Comparison of ENCODE assay signal across 1 cellular context in the genomic region with DNA sequence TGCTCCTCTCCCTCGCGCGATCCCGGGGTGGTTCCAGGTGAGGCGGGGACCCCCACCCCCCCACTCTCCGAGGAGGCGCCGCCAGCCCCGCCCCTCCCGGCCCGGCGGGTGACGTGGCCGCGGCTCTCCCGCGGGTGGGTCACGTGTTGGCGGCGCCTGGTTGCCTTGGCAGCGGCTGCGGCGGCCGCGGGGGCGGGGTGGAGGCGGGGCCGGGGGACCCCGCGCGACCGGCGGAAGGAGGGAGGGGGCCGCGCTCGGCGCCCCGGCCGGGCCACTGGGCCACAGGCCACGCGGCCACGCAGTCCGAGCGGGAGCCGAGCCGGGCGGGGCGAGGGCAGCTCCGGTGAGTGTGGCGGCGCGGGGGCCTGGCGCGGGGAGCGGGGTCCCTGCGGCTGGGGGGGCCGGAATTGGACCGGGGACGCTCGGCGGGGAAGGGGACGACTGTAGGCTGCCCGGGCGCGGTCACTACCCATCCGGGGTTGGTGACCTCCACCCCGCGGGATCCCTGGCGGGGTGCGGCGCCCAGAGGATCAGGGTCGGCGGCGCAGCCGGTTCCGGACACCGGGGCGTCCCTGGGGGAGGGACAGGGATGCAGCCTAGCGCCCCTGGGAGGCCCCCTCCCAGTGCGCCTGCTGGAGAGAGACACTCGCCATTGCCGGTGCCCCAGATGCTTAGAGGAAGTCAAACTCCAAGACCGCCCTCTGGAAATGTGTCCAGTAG.
A peak's percentile ranks its signal among the peaks of the same experiment; 100 is the strongest.
TF ChIP-seq lines count a peak whose summit lies in the region.

A gene (plus strand): TSS at position 257 of the 720 bp plus-strand sequence. CDS start 5,382 bp downstream, outside the sequence.

TF ChIP-seq in SK-N-SH, 30 proteins besides CTCF, POLR2A, EP300 and RAD21 (continued from another document):
- TF ChIP-seq, protein P1, sequence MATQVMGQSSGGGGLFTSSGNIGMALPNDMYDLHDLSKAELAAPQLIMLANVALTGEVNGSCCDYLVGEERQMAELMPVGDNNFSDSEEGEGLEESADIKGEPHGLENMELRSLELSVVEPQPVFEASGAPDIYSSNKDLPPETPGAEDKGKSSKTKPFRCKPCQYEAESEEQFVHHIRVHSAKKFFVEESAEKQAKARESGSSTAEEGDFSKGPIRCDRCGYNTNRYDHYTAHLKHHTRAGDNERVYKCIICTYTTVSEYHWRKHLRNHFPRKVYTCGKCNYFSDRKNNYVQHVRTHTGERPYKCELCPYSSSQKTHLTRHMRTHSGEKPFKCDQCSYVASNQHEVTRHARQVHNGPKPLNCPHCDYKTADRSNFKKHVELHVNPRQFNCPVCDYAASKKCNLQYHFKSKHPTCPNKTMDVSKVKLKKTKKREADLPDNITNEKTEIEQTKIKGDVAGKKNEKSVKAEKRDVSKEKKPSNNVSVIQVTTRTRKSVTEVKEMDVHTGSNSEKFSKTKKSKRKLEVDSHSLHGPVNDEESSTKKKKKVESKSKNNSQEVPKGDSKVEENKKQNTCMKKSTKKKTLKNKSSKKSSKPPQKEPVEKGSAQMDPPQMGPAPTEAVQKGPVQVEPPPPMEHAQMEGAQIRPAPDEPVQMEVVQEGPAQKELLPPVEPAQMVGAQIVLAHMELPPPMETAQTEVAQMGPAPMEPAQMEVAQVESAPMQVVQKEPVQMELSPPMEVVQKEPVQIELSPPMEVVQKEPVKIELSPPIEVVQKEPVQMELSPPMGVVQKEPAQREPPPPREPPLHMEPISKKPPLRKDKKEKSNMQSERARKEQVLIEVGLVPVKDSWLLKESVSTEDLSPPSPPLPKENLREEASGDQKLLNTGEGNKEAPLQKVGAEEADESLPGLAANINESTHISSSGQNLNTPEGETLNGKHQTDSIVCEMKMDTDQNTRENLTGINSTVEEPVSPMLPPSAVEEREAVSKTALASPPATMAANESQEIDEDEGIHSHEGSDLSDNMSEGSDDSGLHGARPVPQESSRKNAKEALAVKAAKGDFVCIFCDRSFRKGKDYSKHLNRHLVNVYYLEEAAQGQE (IDR thresholded peaks at IDR 0.05; ENCODE audit: low read depth, low read length), result no peak
- no peak for TF ChIP-seq ELF1 (IDR thresholded peaks at IDR 0.05)
- no peak for TF ChIP-seq MEF2A (IDR thresholded peaks at IDR 0.05; ENCODE audit: borderline replicate concordance, low read depth)
- TF ChIP-seq TAF1 (IDR thresholded peaks at IDR 0.05; ENCODE audit: borderline replicate concordance, low read depth, low read length), result peak; percentile 40; the same call in 1 of the 2 replicates
- no peak for TF ChIP-seq NRF1 (IDR thresholded peaks at IDR 0.05; ENCODE audit: low read depth, low read length)
- TF ChIP-seq, protein P2, sequence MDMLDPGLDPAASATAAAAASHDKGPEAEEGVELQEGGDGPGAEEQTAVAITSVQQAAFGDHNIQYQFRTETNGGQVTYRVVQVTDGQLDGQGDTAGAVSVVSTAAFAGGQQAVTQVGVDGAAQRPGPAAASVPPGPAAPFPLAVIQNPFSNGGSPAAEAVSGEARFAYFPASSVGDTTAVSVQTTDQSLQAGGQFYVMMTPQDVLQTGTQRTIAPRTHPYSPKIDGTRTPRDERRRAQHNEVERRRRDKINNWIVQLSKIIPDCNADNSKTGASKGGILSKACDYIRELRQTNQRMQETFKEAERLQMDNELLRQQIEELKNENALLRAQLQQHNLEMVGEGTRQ (IDR thresholded peaks at IDR 0.05; ENCODE audit: borderline replicate concordance, low read depth, low read length), result peak; percentile 81; the same call in 1 of the 2 replicates
- TF ChIP-seq, protein P3, sequence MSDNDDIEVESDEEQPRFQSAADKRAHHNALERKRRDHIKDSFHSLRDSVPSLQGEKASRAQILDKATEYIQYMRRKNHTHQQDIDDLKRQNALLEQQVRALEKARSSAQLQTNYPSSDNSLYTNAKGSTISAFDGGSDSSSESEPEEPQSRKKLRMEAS (IDR thresholded peaks at IDR 0.05; ENCODE audit: low read depth), result peak; percentile 48
- TF ChIP-seq RXRA (IDR thresholded peaks at IDR 0.05; ENCODE audit: borderline replicate concordance, low read depth), result no peak
- no peak for TF ChIP-seq RCOR1 (IDR thresholded peaks at IDR 0.05; ENCODE audit: low read length)
- peak; percentile 81 for TF ChIP-seq MXI1 (IDR thresholded peaks at IDR 0.05; ENCODE audit: low read depth, low read length)
- peak; percentile 20; the same call in 1 of the 2 replicates for TF ChIP-seq POLR2AphosphoS5 (IDR thresholded peaks at IDR 0.05; ENCODE audit: low read depth, low read length)
- no peak for TF ChIP-seq YY1 (IDR thresholded peaks at IDR 0.05; ENCODE audit: low read depth)
- TF ChIP-seq GABPA (IDR thresholded peaks at IDR 0.05; ENCODE audit: low read depth), result no peak
